7 cellular contexts compared by ENCODE assay signal in the genomic region with DNA sequence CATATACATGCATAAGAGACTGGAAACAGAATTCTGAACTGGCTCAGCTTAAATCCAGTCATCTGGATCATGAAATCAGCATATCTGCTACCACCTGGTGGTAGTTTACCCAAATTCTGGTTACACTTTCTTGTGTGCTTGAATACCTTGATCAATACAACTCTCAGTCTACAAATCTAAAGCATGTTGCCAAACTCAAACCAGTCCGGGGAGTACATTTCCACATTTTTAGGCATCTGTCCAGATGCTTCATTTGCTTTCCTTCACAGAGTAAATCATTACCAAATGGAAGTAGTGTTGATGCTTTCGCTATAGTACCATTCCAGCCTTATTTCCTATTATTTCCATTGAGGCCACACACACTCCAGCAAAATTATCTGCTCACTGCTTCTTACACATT.
DNase-seq lines count a peak whose midpoint lies in the region; ATAC-seq and FAIRE-seq lines count a peak whose summit lies in the region.

No MANE protein-coding gene starts in this region.

- POLR2A ChIA-PET in CD4-positive, alpha-beta memory T cell (lab: Charles Lee; ENCODE audit: partially characterized antibody) = no interaction called here

- no peaks in the 10 kb centered on the region for H3K4me1 Mint-ChIP-seq in CD4-positive, alpha-beta memory T cell

- no peak overlapping the region for H3K18ac ChIP-seq in trophoblast cell (ENCODE audit: low read length)

- H3K79me2 ChIP-seq in trophoblast cell (ENCODE audit: control insufficient read depth, insufficient read depth, low read length, poor library complexity) = no peaks in the 10 kb centered on the region

- no peak overlapping the region for H2BK5ac ChIP-seq in trophoblast cell (ENCODE audit: low read depth, low read length, poor library complexity)

- no peaks in the 10 kb centered on the region for H3K36me3 Mint-ChIP-seq in CD4-positive, alpha-beta memory T cell

- H3K27ac Mint-ChIP-seq in CD4-positive, alpha-beta memory T cell = no peak overlapping the region

- no peak overlapping the region for H4K91ac ChIP-seq in trophoblast cell (ENCODE audit: low read depth, low read length)

- peak; percentile 58 for ATAC-seq in GM18519 (IDR thresholded peaks at IDR 0.05; ENCODE audit: low FRiP score, unreplicated experiment)

- no peaks in the 10 kb centered on the region for H3K9me3 ChIP-seq in trophoblast cell (ENCODE audit: insufficient read depth, low read depth, low read length)
- no peaks in the 10 kb centered on the region for H3K9me3 ChIP-seq in CD4-positive, alpha-beta memory T cell (ENCODE audit: control insufficient read depth in 1 of 2, low read length in 2 of 2)

- no peaks in the 10 kb centered on the region for H3K36me3 ChIP-seq in trophoblast cell (ENCODE audit: control insufficient read depth in 1 of 2, insufficient read depth in 2 of 2, low read length in 2 of 2)
- H3K36me3 ChIP-seq in CD4-positive, alpha-beta memory T cell (ENCODE audit: insufficient read depth, low read length) = no peaks in the 10 kb centered on the region

- no peak overlapping the region for H3K9ac ChIP-seq in trophoblast cell (ENCODE audit: low read length)

- peaks cover 0 to 4% of the 10 kb centered on the region in 2 donors for H3K27me3 Mint-ChIP-seq in CD4-positive, alpha-beta memory T cell

- no peak overlapping the region for H2AK5ac ChIP-seq in trophoblast cell (ENCODE audit: low read length)

- no peak overlapping the region for H2AFZ ChIP-seq in trophoblast cell (ENCODE audit: insufficient read depth, low read length, poor library complexity)

- no peak overlapping the region for H3K14ac ChIP-seq in trophoblast cell (ENCODE audit: low read length)

- no peak overlapping the region for H3K4me2 ChIP-seq in trophoblast cell (ENCODE audit: low read length)

- no CpG with 5 or more reads among the region's 2 CpGs for WGBS in trophoblast cell (ENCODE audit: extremely low coverage, insufficient coverage, insufficient read length)

- no peak overlapping the region for H2BK120ac ChIP-seq in trophoblast cell (ENCODE audit: insufficient read depth, low read length, poor library complexity)

- H3K4me3 Mint-ChIP-seq in CD4-positive, alpha-beta memory T cell = no peak overlapping the region

- no peak overlapping the region for H3K4me3 ChIP-seq in trophoblast cell (ENCODE audit: low read depth, low read length)
- no peak overlapping the region for H3K4me3 ChIP-seq in CD4-positive, alpha-beta memory T cell (ENCODE audit: low read length in 2 of 2)

- CTCF ChIA-PET in CD4-positive, alpha-beta memory T cell (lab: Charles Lee; ENCODE audit: partially characterized antibody) = no interaction called here

- H2BK12ac ChIP-seq in trophoblast cell (ENCODE audit: low read length) = no peak overlapping the region

- H3K27ac ChIP-seq in trophoblast cell (ENCODE audit: low read depth, low read length) = no peak overlapping the region
- H3K27ac ChIP-seq in CD4-positive, alpha-beta memory T cell (ENCODE audit: low read depth, low read length) = no peak overlapping the region

- in situ Hi-C loops in KBM-7 (cut with MboI; ENCODE audit: low pct_unique_long_range_greater_than_20kb, low sequenced_read_pairs) = loop anchor here (25.0 kb wide), 1 partner anchor 449 kb away; no protein-coding TSS in a partner anchor

- peak; percentile 5 for FAIRE-seq in colon (lab: Jason Lieb, UNC)

- peak overlapping the region; percentile 92 for H3K23ac ChIP-seq in trophoblast cell (ENCODE audit: low read length)

- H3K4ac ChIP-seq in trophoblast cell (ENCODE audit: low read depth, low read length) = no peak overlapping the region

- no peaks in the 10 kb centered on the region for H3K4me1 ChIP-seq in trophoblast cell (ENCODE audit: control insufficient read depth in 1 of 2, insufficient read depth in 2 of 2, low read length in 2 of 2)
- H3K4me1 ChIP-seq in CD4-positive, alpha-beta memory T cell (ENCODE audit: insufficient read depth, low read length) = no peaks in the 10 kb centered on the region

- no peak overlapping the region for H4K8ac ChIP-seq in trophoblast cell (ENCODE audit: low read depth, low read length)

- no peaks in the 10 kb centered on the region for H3K27me3 ChIP-seq in trophoblast cell (ENCODE audit: insufficient read depth, low read length)
- no peaks in the 10 kb centered on the region for H3K27me3 ChIP-seq in CD4-positive, alpha-beta memory T cell (ENCODE audit: insufficient read depth, low read length)

- H4K12ac ChIP-seq in trophoblast cell (ENCODE audit: low read depth, low read length) = no peak overlapping the region

- intact Hi-C loops in CD4-positive, alpha-beta memory T cell (cut with micrococcal nuclease) = no loop called here

- H3K9me3 Mint-ChIP-seq in CD4-positive, alpha-beta memory T cell = peaks cover 0 to 5% (median 0%) of the 10 kb centered on the region in 8 donors

- H3K79me1 ChIP-seq in trophoblast cell (ENCODE audit: low read length) = no peaks in the 10 kb centered on the region

- DNase-seq in KBM-7 = peak; percentile 50
- peak in 1 of 2 donors; percentile 61 for DNase-seq in trophoblast cell
- DNase-seq in activated CD4-positive, CD25-positive, alpha-beta regulatory T cell treated with anti-CD3 and anti-CD28 coated beads, Interleukin-2, amount 50 U/mL, for 72 hours = no peak
- no peak for DNase-seq in putamen (ENCODE audit: low spot score)
- no peak for DNase-seq in CD4-positive, alpha-beta memory T cell
